In the genomic region with DNA sequence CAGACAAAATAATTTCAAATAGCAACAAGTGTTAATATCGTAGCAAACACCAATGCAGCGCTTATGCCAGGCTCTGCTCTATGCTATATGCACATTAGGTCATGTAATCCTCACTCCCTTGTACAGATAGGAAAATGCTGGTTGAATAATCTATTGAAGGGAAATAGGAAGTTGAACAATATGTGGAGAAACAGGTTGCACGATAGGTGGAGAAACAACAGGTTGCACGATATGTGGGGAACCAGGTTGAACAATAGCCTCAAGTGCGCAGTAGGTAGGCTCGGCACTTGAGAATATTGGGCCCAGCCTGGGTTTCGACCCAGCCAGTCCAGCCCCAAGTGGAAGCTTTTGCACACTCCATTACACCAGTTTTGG, we compare ENCODE assay signal across 10 cellular contexts.
DNase-seq lines count a peak whose midpoint lies in the region; ATAC-seq, FAIRE-seq and TF ChIP-seq lines count a peak whose summit lies in the region.
"Had no signal": no experiment of that assay in that cellular context is flagged by ENCODE, and none has a peak within 500 bp of the region (broad histone marks: within the 10 kb centered on the region; RNA-seq: fewer than 3 reads in every experiment).

No MANE protein-coding gene starts in this region.

- peak overlapping the region in 1 of 3 experiments; percentile 72 for H3K4me3 ChIP-seq in keratinocyte (ENCODE audit: control insufficient read depth in 2 of 3, extremely low read depth in 1 of 3, insufficient read depth in 2 of 3, low read depth in 1 of 3, low read length in 3 of 3)
- H3K4me3 ChIP-seq in stomach = peak overlapping the region in 2 of 4 donors; percentile 54 to 63

- H3K4me2 ChIP-seq in keratinocyte (ENCODE audit: control insufficient read depth, extremely low read depth, insufficient read depth, low read depth, low read length) = peak overlapping the region; percentile 94

- peak overlapping the region; percentile 73 for H3K9ac ChIP-seq in keratinocyte (ENCODE audit: control insufficient read depth, extremely low read depth, insufficient read depth, low read length)

- H3K9me3 ChIP-seq in keratinocyte (ENCODE audit: control insufficient read depth, low read depth, low read length) (no peaks in the 10 kb centered on the region), stomach (no peaks in the 10 kb centered on the region)

- H3K36me3 Mint-ChIP-seq in activated T-helper 1 cell treated with anti-CD3 and anti-CD28 coated beads, Interleukin-12 subunit alpha, Interleukin-12 subunit beta, Interleukin-2, Interleukin-4 antibody, amounts not matched to agents 30 ng/mL and 10 ng/mL and 1 ng/mL, durations not matched to agents 14 hours and 24 hours and 36 hours (ENCODE audit: low read depth) = no peaks in the 10 kb centered on the region

- H3K36me3 ChIP-seq in keratinocyte (ENCODE audit: control insufficient read depth in 2 of 2, extremely low read depth in 1 of 2, insufficient read depth in 2 of 2, low read length in 2 of 2) = no peaks in the 10 kb centered on the region
- no peaks in the 10 kb centered on the region for H3K36me3 ChIP-seq in stomach

- WGBS in stomach, 5 donors = 73 to 84% (median 78%) methylated on average over 7 of the region's 7 CpGs

- H3K27me3 ChIP-seq in keratinocyte (ENCODE audit: control insufficient read depth, extremely low read depth, insufficient read depth, low read length) (no peaks in the 10 kb centered on the region), stomach (peaks cover 0 to 43% (median 35%) of the 10 kb centered on the region in 3 donors)

- peaks cover 12% of the 10 kb centered on the region for H3K4me1 Mint-ChIP-seq in activated T-helper 1 cell treated with anti-CD3 and anti-CD28 coated beads, Interleukin-12 subunit alpha, Interleukin-12 subunit beta, Interleukin-2, Interleukin-4 antibody, amounts not matched to agents 30 ng/mL and 10 ng/mL and 1 ng/mL, durations not matched to agents 14 hours and 24 hours and 36 hours (ENCODE audit: low read depth)

- dilution Hi-C loops in keratinocyte (cut with MboI; ENCODE audit: extremely low pct_ligation_motif_present, low sequenced_read_pairs) = no loop called here

- H3K79me2 ChIP-seq in keratinocyte (ENCODE audit: control insufficient read depth, insufficient read depth, low read length) = no peaks in the 10 kb centered on the region

- H3K9me1 ChIP-seq in keratinocyte (ENCODE audit: control insufficient read depth, extremely low read depth, insufficient read depth, low read length) = peaks cover 3% of the 10 kb centered on the region

- ATAC-seq in GM21390 (IDR thresholded peaks at IDR 0.05; ENCODE audit: unreplicated experiment) = no peak
- ATAC-seq: HCT116 had no signal

- FAIRE-seq in keratinocyte (lab: Jason Lieb, UNC) = peak; percentile 34

- peak overlapping the region; percentile 28 for H3K27ac Mint-ChIP-seq in activated T-helper 1 cell treated with anti-CD3 and anti-CD28 coated beads, Interleukin-12 subunit alpha, Interleukin-12 subunit beta, Interleukin-2, Interleukin-4 antibody, amounts not matched to agents 30 ng/mL and 10 ng/mL and 1 ng/mL, durations not matched to agents 14 hours and 24 hours and 36 hours

- TF ChIP-seq POLR2A in stomach (IDR thresholded peaks at IDR 0.05) = no peak

- peaks cover 41% of the 10 kb centered on the region for H3K27me3 Mint-ChIP-seq in activated T-helper 1 cell treated with anti-CD3 and anti-CD28 coated beads, Interleukin-12 subunit alpha, Interleukin-12 subunit beta, Interleukin-2, Interleukin-4 antibody, amounts not matched to agents 30 ng/mL and 10 ng/mL and 1 ng/mL, durations not matched to agents 14 hours and 24 hours and 36 hours (ENCODE audit: insufficient read depth)

- no peak for TF ChIP-seq CTCF in keratinocyte (optimal IDR thresholded peaks at IDR 0.05 in 1 of 3, IDR thresholded peaks at IDR 0.05 in 1 of 3, conservative IDR thresholded peaks at IDR 0.05 in 1 of 3; ENCODE audit: extremely low read depth in 1 of 3, insufficient read depth in 2 of 3, low read length in 3 of 3)
- TF ChIP-seq CTCF in stomach (IDR thresholded peaks at IDR 0.05) = no peak

- no peaks in the 10 kb centered on the region for H3K9me3 Mint-ChIP-seq in activated T-helper 1 cell treated with anti-CD3 and anti-CD28 coated beads, Interleukin-12 subunit alpha, Interleukin-12 subunit beta, Interleukin-2, Interleukin-4 antibody, amounts not matched to agents 30 ng/mL and 10 ng/mL and 1 ng/mL, durations not matched to agents 14 hours and 24 hours and 36 hours

- H4K20me1 ChIP-seq in keratinocyte (ENCODE audit: control insufficient read depth, extremely low read depth, insufficient read depth, low read length) = no peaks in the 10 kb centered on the region

- DNase-seq in NOMO-1 (lab: John Stamatoyannopoulos, UW; ENCODE audit: unreplicated experiment in 2 of 2) = peak; percentile 28 to 37
- no peak for DNase-seq in NOMO-1 treated with dmso at 0.1 percent for 144 hours (lab: John Stamatoyannopoulos, UW; ENCODE audit: unreplicated experiment)
- DNase-seq in activated T-helper 1 cell treated with anti-CD3 and anti-CD28 coated beads, Interleukin-12 subunit alpha, Interleukin-12 subunit beta, Interleukin-2, Interleukin-4 antibody, amounts not matched to agents 30 ng/mL and 10 ng/mL and 1 ng/mL, durations not matched to agents 14 hours and 24 hours and 36 hours (ENCODE audit: low spot score) = no peak
- no peak for DNase-seq in keratinocyte (ENCODE audit: low read depth, low spot score)
- no peak for DNase-seq in stomach
- no peak for DNase-seq in NCI-H2107 treated with DMSO at 0.1 percent for 48 hours (lab: John Stamatoyannopoulos, UW; ENCODE audit: unreplicated experiment)
- no peak for DNase-seq in NCI-H82 treated with DMSO at 0.1 percent for 48 hours (lab: John Stamatoyannopoulos, UW; ENCODE audit: unreplicated experiment)
- DNase-seq: 8988T had no signal

- H2AFZ ChIP-seq in keratinocyte (ENCODE audit: control insufficient read depth, low read length) = no peak overlapping the region

- peak overlapping the region; percentile 51 for H3K4me3 Mint-ChIP-seq in activated T-helper 1 cell treated with anti-CD3 and anti-CD28 coated beads, Interleukin-12 subunit alpha, Interleukin-12 subunit beta, Interleukin-2, Interleukin-4 antibody, amounts not matched to agents 30 ng/mL and 10 ng/mL and 1 ng/mL, durations not matched to agents 14 hours and 24 hours and 36 hours

- intact Hi-C loops in activated T-helper 1 cell treated with anti-CD3 and anti-CD28 coated beads, Interleukin-12 subunit alpha, Interleukin-12 subunit beta, Interleukin-2, Interleukin-4 antibody, amounts not matched to agents 30 ng/mL and 10 ng/mL and 1 ng/mL, durations not matched to agents 14 hours and 24 hours and 36 hours (cut with micrococcal nuclease) = loop anchor here (5.0 kb wide), 1 partner anchor 93 kb away; a partner anchor contains a TSS
- intact Hi-C loops in stomach (cut with DNase I; ENCODE audit: low total_unique reads) = loop anchor here (10.0 kb wide), 1 partner anchor 91 kb away; a partner anchor contains a TSS

- peak overlapping the region; percentile 51 for H3K27ac ChIP-seq in keratinocyte (ENCODE audit: control insufficient read depth, insufficient read depth, low read length)
- H3K27ac ChIP-seq in stomach = peak overlapping the region in 4 of 5 donors; percentile 63 to 86 (median 76)

- H3K4me1 ChIP-seq in keratinocyte (ENCODE audit: control insufficient read depth, extremely low read depth, insufficient read depth, low read length) (peaks cover 68% of the 10 kb centered on the region), stomach (peaks cover 10 to 38% (median 24%) of the 10 kb centered on the region in 4 donors)

- TF ChIP-seq EP300 in stomach (IDR thresholded peaks at IDR 0.05) = no peak

Comparison
In these comparisons a context has a peak if more than half of its experiments do, and no peak if none do; other contexts are left out.
1. DNase-seq: peak in NOMO-1 (2 of 2); none in NOMO-1 treated with dmso at 0.1 percent for 144 hours (single experiment), activated T-helper 1 cell treated with anti-CD3 and anti-CD28 coated beads, Interleukin-12 subunit alpha, Interleukin-12 subunit beta, Interleukin-2, Interleukin-4 antibody, amounts not matched to agents 30 ng/mL and 10 ng/mL and 1 ng/mL, durations not matched to agents 14 hours and 24 hours and 36 hours (single experiment), keratinocyte (single experiment), stomach (single experiment), NCI-H2107 treated with DMSO at 0.1 percent for 48 hours (single experiment) and NCI-H82 treated with DMSO at 0.1 percent for 48 hours (single experiment).